Comparison of ENCODE assay signal across 5 cellular contexts in genomic region chrX:103104370-103104769, GRCh38. TPM values are rescaled to one million over a fixed set of nuclear protein-coding genes. Genes with fewer than 3 reads are reported as not detected.
"Had no signal": no experiment of that assay in that cellular context is flagged by ENCODE, and none has a peak within 500 bp of the region (broad histone marks: within the 10 kb centered on the region; RNA-seq: fewer than 3 reads in every experiment).

No MANE protein-coding gene starts in this region.

RNA-seq across cellular contexts. Expression of gene NXF3, which starts 11.4 kb away (rescaled TPM):
- total RNA-seq: GM23338, H1, H7, H9 had no signal

RNA-seq across cellular contexts. Expression of gene BEX1, which starts 40.4 kb away (rescaled TPM):
- total RNA-seq: HFFc6 had no signal
